ENCODE assay signal across 22 cellular contexts in the genomic region with DNA sequence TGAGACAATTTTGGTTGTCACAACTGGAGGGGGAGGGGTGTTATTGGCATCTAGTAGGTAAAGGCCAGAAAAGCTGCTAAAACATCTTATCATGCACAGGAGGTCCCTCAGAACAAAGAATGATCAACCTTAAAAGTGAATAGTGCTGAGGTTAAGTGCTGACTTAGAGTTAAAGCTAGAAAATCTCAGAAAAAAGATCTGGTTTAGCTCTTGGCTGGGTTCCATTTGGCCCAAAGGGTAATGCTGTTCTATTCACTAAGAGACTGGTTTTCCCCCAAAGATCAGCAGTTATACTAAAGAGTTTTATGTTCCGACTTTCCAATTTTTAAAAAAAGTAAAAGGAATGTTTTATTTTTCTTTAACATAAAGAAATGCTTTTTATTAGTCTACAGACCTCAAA. TPM values are rescaled to one million over a fixed set of nuclear protein-coding genes. Genes with fewer than 3 reads are reported as not detected.
DNase-seq lines count a peak whose midpoint lies in the region; ATAC-seq, FAIRE-seq and TF ChIP-seq lines count a peak whose summit lies in the region.
"Had no signal": no experiment of that assay in that cellular context is flagged by ENCODE, and none has a peak within 500 bp of the region (broad histone marks: within the 10 kb centered on the region; RNA-seq: fewer than 3 reads in every experiment).

No MANE protein-coding gene starts in this region.

- H3K9me3 Mint-ChIP-seq in GM23338: no peaks in the 10 kb centered on the region
- H3K9me3 Mint-ChIP-seq in osteocyte (ENCODE audit: unreplicated experiment): no peaks in the 10 kb centered on the region
- H3K9me3 Mint-ChIP-seq: activated CD4-positive, alpha-beta T cell treated with anti-CD3 and anti-CD28 coated beads, Interleukin-2, amount 10 ng/mL, durations not matched to agents 24 days and 14 days; activated naive CD4-positive, alpha-beta T cell treated with anti-CD3 and anti-CD28 coated beads, Interleukin-2, amount 50 U/mL, for 24 hours; IgD-negative memory B cell; stimulated activated effector memory CD8-positive, alpha-beta T cell treated with anti-CD3 and anti-CD28 coated beads, Interleukin-12 subunit alpha, Interleukin-12 subunit beta, amount 100 ng/mL, for 72 hours; type B pancreatic cell had no signal

- in situ Hi-C loops in GM13976 (cut with MboI; ENCODE audit: low sequenced_read_pairs, unreplicated experiment): no loop called here

- H3K4me2 ChIP-seq in GM23338: peak overlapping the region; percentile 65

- no peaks in the 10 kb centered on the region for H3K27me3 ChIP-seq in GM23338 (ENCODE audit: insufficient read depth)

- FAIRE-seq in frontal cortex (lab: Jason Lieb, UNC): no peak

- H3K36me3 Mint-ChIP-seq in GM23338 (ENCODE audit: low read depth) (peaks cover 17% of the 10 kb centered on the region; the same call in 2 of the 3 replicates), osteocyte (ENCODE audit: unreplicated experiment) (peaks cover 11% of the 10 kb centered on the region)
- H3K36me3 Mint-ChIP-seq: IgD-negative memory B cell; natural killer cell treated with Interleukin-12 subunit alpha and Interleukin-12 subunit beta and Interleukin-15 and Interleukin-18, amount 100 ng/mL, for 72 hours; stimulated activated effector memory CD8-positive, alpha-beta T cell treated with anti-CD3 and anti-CD28 coated beads, Interleukin-12 subunit alpha, Interleukin-12 subunit beta, amount 100 ng/mL, for 72 hours had no signal

- H2AFZ ChIP-seq in GM23338: no peak overlapping the region

- peaks cover 99% of the 10 kb centered on the region for H3K79me2 ChIP-seq in GM23338 (replicated peaks; ENCODE audit: insufficient read depth)

- peaks cover 11% of the 10 kb centered on the region for H4K20me1 ChIP-seq in GM23338 (replicated peaks; ENCODE audit: insufficient read depth)

- H3K36me3 ChIP-seq in GM23338 (ENCODE audit: insufficient read depth) (no peaks in the 10 kb centered on the region), SK-N-MC (ENCODE audit: insufficient read depth, low read length) (peaks cover 11% of the 10 kb centered on the region)

- H3K4me3 ChIP-seq in GM23338 (no peak overlapping the region), SK-N-MC (peak overlapping the region; percentile 75)

- ATAC-seq in GM23338 (peak; percentile 42), GM19351 (IDR thresholded peaks at IDR 0.05; ENCODE audit: unreplicated experiment) (no peak)
- ATAC-seq: natural killer cell treated with Interleukin-12 subunit alpha and Interleukin-12 subunit beta and Interleukin-15 and Interleukin-18, amount 100 ng/mL, for 72 hours; stimulated activated effector memory CD8-positive, alpha-beta T cell treated with anti-CD3 and anti-CD28 coated beads, Interleukin-12 subunit alpha, Interleukin-12 subunit beta, amount 100 ng/mL, for 72 hours had no signal

- DNase-seq in GM23338 (ENCODE audit: low spot score): no peak
- peak; percentile 89 for DNase-seq in SK-N-MC (ENCODE audit: low read depth, low spot score)
- DNase-seq in fibroblast of gingiva (ENCODE audit: low read depth): peak; percentile 32
- DNase-seq in osteocyte (ENCODE audit: extremely low spot score, unreplicated experiment): no peak
- no peak for DNase-seq in frontal cortex (ENCODE audit: low spot score in 2 of 2)
- no peak for DNase-seq in GM13976 (ENCODE audit: low spot score)
- DNase-seq: activated CD4-positive, alpha-beta T cell treated with anti-CD3 and anti-CD28 coated beads, Interleukin-2, amount 10 ng/mL, durations not matched to agents 24 days and 14 days; activated T-cell treated with anti-CD3 and anti-CD28 coated beads for 4 hours; caudate nucleus; DMS 273 treated with DMSO at 0.1 percent for 48 hours; hypothalamus; NCI-H2227 treated with DMSO at 0.1 percent for 48 hours; NK-92 treated with Interleukin-12 subunit alpha and Interleukin-12 subunit beta, amount 100 ng/mL, for 24 hours; SHP77 treated with DMSO at 0.1 percent for 48 hours; T-helper 9 cell had no signal

- no peaks in the 10 kb centered on the region for H3K9me3 ChIP-seq in SK-N-MC (ENCODE audit: low read depth, low read length)

- H3K27me3 Mint-ChIP-seq in GM23338 (ENCODE audit: insufficient read depth, low read depth, poor library complexity): no peaks in the 10 kb centered on the region
- H3K27me3 Mint-ChIP-seq in osteocyte (ENCODE audit: unreplicated experiment): no peaks in the 10 kb centered on the region
- H3K27me3 Mint-ChIP-seq: activated CD4-positive, alpha-beta T cell treated with anti-CD3 and anti-CD28 coated beads, Interleukin-2, amount 10 ng/mL, durations not matched to agents 24 days and 14 days; activated naive CD4-positive, alpha-beta T cell treated with anti-CD3 and anti-CD28 coated beads, Interleukin-2, amount 50 U/mL, for 24 hours; B cell; IgD-negative memory B cell; natural killer cell treated with Interleukin-12 subunit alpha and Interleukin-12 subunit beta and Interleukin-15 and Interleukin-18, amount 100 ng/mL, for 72 hours; type B pancreatic cell had no signal

- H3K4me3 Mint-ChIP-seq in GM23338 (peak overlapping the region; percentile 38; the same call in 2 of the 3 replicates), osteocyte (ENCODE audit: unreplicated experiment) (peak overlapping the region; percentile 62)
- H3K4me3 Mint-ChIP-seq: activated CD4-positive, alpha-beta T cell treated with anti-CD3 and anti-CD28 coated beads, Interleukin-2, amount 10 ng/mL, durations not matched to agents 24 days and 14 days; activated naive CD4-positive, alpha-beta T cell treated with anti-CD3 and anti-CD28 coated beads, Interleukin-2, amount 50 U/mL, for 24 hours; B cell; IgD-negative memory B cell; natural killer cell treated with Interleukin-12 subunit alpha and Interleukin-12 subunit beta and Interleukin-15 and Interleukin-18, amount 100 ng/mL, for 72 hours; stimulated activated effector memory CD8-positive, alpha-beta T cell treated with anti-CD3 and anti-CD28 coated beads, Interleukin-12 subunit alpha, Interleukin-12 subunit beta, amount 100 ng/mL, for 72 hours; type B pancreatic cell had no signal

- peak overlapping the region; percentile 61; the same call in 1 of the 2 replicates for H3K27ac ChIP-seq in GM23338 (ENCODE audit: low read depth)
- peak overlapping the region; percentile 94 for H3K27ac ChIP-seq in SK-N-MC

- no peaks in the 10 kb centered on the region for H3K9me2 ChIP-seq in GM23338 (ENCODE audit: insufficient read depth)

- H3K9ac ChIP-seq in SK-N-MC (ENCODE audit: insufficient read length): peak overlapping the region; percentile 69

- H3K4me1 Mint-ChIP-seq in GM23338 (peaks cover 44% of the 10 kb centered on the region), osteocyte (ENCODE audit: unreplicated experiment) (peaks cover 47% of the 10 kb centered on the region)
- H3K4me1 Mint-ChIP-seq: activated CD4-positive, alpha-beta T cell treated with anti-CD3 and anti-CD28 coated beads, Interleukin-2, amount 10 ng/mL, durations not matched to agents 24 days and 14 days; activated naive CD4-positive, alpha-beta T cell treated with anti-CD3 and anti-CD28 coated beads, Interleukin-2, amount 50 U/mL, for 24 hours; B cell; IgD-negative memory B cell; stimulated activated effector memory CD8-positive, alpha-beta T cell treated with anti-CD3 and anti-CD28 coated beads, Interleukin-12 subunit alpha, Interleukin-12 subunit beta, amount 100 ng/mL, for 72 hours had no signal

- peak overlapping the region; percentile 77 for H3K27ac Mint-ChIP-seq in GM23338
- peak overlapping the region; percentile 94 for H3K27ac Mint-ChIP-seq in osteocyte (ENCODE audit: unreplicated experiment)
- H3K27ac Mint-ChIP-seq: activated CD4-positive, alpha-beta T cell treated with anti-CD3 and anti-CD28 coated beads, Interleukin-2, amount 10 ng/mL, durations not matched to agents 24 days and 14 days; activated naive CD4-positive, alpha-beta T cell treated with anti-CD3 and anti-CD28 coated beads, Interleukin-2, amount 50 U/mL, for 24 hours; B cell; IgD-negative memory B cell; natural killer cell treated with Interleukin-12 subunit alpha and Interleukin-12 subunit beta and Interleukin-15 and Interleukin-18, amount 100 ng/mL, for 72 hours; stimulated activated effector memory CD8-positive, alpha-beta T cell treated with anti-CD3 and anti-CD28 coated beads, Interleukin-12 subunit alpha, Interleukin-12 subunit beta, amount 100 ng/mL, for 72 hours; type B pancreatic cell had no signal

- TF ChIP-seq CTCF in GM23338 (conservative IDR thresholded peaks at IDR 0.05; ENCODE audit: low read depth in 2 of 2) (no peak), osteocyte (IDR thresholded peaks at IDR 0.05) (no peak), GM13976 (IDR thresholded peaks at IDR 0.05; ENCODE audit: borderline replicate concordance, control extremely low read depth, extremely low read depth, insufficient read depth, missing control alignments) (no peak)

- peaks cover 59% of the 10 kb centered on the region for H3K4me1 ChIP-seq in GM23338 (ENCODE audit: insufficient read depth)

- no peaks in the 10 kb centered on the region for H3F3A ChIP-seq in GM23338 (replicated peaks; ENCODE audit: low read depth)

TF ChIP-seq in GM23338, 12 proteins besides CTCF, POLR2A, EP300 and RAD21 (continues in another document):
- TF ChIP-seq REST (IDR thresholded peaks at IDR 0.05; ENCODE audit: unreplicated experiment) (no peak), ZNF114 (CRISPR knock-in tag; IDR thresholded peaks at IDR 0.05) (no peak)

RNA-seq across cellular contexts. Expression of gene DCBLD2, which starts 15.6 kb away (rescaled TPM):
- total RNA-seq in GM23338 (2014; rRNA removed; shearing (Covaris generic)): 69.7 and 75.4 TPM in 2 replicates
- 24.0 and 25.9 TPM in 2 replicates for polyA plus RNA-seq in GM23338 (2016; fragmentation: Nextera tagmentation; extraction: Ambion mirVana)
- total RNA-seq in osteocyte (83.2 and 85.5 TPM in 2 replicates), frontal cortex (31.4 TPM)
- polyA plus RNA-seq: IgD-negative memory B cell had no signal

Comparison
In these comparisons a context has a peak if more than half of its experiments do, and no peak if none do; other contexts are left out.
1. DNase-seq: peak in SK-N-MC (single experiment) and fibroblast of gingiva (single experiment); none in GM23338 (single experiment), osteocyte (single experiment), frontal cortex (0 of 2) and GM13976 (single experiment).